8 cellular contexts compared by ENCODE assay signal in genomic region chr10:54815583-54815982, GRCh38. TPM values are rescaled to one million over a fixed set of nuclear protein-coding genes. Genes with fewer than 3 reads are reported as not detected.
"Had no signal": no experiment of that assay in that cellular context is flagged by ENCODE, and none has a peak within 500 bp of the region (broad histone marks: within the 10 kb centered on the region; RNA-seq: fewer than 3 reads in every experiment).

No MANE protein-coding gene starts in this region.

- H2AFZ ChIP-seq: GM23248 had no signal

- H3K9me3 ChIP-seq: HAP-1 had no signal

- H3K36me3 ChIP-seq: HAP-1 had no signal

- FAIRE-seq: HepG2 had no signal

- ATAC-seq: HCT116, HepG2 had no signal

- DNase-seq: GM23248, GOT3, H7, HFFc6 had no signal

- H3K4me3 ChIP-seq: GM23248, HAP-1 had no signal

- H3K9ac ChIP-seq: GM23248 had no signal

- H3K27ac ChIP-seq: GM23248, HL-60 had no signal

RNA-seq across cellular contexts. Expression of gene PCDH15, which starts 14.6 kb away (rescaled TPM):
- total RNA-seq: GM23248, H7, HepG2, HFFc6 had no signal
